Comparison of ENCODE assay signal across 19 cellular contexts in the genomic region with DNA sequence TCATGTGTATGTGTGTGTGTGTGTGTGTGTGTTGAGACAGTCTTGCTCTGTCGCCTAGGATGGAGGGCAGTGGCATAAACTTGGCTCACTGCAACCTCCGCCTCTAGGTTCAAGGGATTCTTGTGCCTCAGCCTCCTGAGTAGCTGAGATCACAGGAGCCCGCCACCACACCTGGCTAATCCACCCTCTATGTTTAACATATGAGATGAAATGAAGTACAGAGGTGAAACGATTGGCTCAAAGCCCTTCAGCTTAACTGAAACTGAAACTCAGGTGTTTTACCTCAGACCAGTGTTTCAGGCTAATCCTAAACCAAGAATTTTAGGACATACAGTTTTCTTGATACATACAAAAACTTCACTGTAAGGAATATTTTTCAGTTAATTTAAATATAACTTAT.
DNase-seq lines count a peak whose midpoint lies in the region; ATAC-seq, FAIRE-seq and TF ChIP-seq lines count a peak whose summit lies in the region.
"Had no signal": no experiment of that assay in that cellular context is flagged by ENCODE, and none has a peak within 500 bp of the region (broad histone marks: within the 10 kb centered on the region; RNA-seq: fewer than 3 reads in every experiment).

No MANE protein-coding gene starts in this region.

- H4K12ac ChIP-seq in trophoblast cell (ENCODE audit: low read depth, low read length), result no peak overlapping the region

- no TSS peak for BruUV-seq in OCI-LY7 (replicated peaks; lab: Mats Ljungman, UMichigan)

- no peaks in the 10 kb centered on the region for H3K27me3 ChIP-seq in trophoblast cell (ENCODE audit: insufficient read depth, low read length)
- H3K27me3 ChIP-seq in effector memory CD4-positive, alpha-beta T cell (replicated peaks; ENCODE audit: control insufficient read depth, insufficient read depth, low read length, poor library complexity, severe bottlenecking), result no peaks in the 10 kb centered on the region
- H3K27me3 ChIP-seq: BLaER1, MG63 had no signal

- CTCF ChIA-PET in OCI-LY7 (lab: Charles Lee; ENCODE audit: unreplicated experiment), result no interaction called here
- CTCF ChIA-PET in activated CD8-positive, alpha-beta memory T cell treated with anti-CD3 and anti-CD28 coated beads, Interleukin-2, amount 10 ng/mL, durations not matched to agents 7 days and 5 days (lab: Charles Lee), result no interaction called here

- TF ChIP-seq CTCF in OCI-LY7 (conservative IDR thresholded peaks at IDR 0.05; ENCODE audit: low read length) (no peak), GM10266 (IDR thresholded peaks at IDR 0.05; ENCODE audit: control insufficient read depth, insufficient read depth, low read depth, missing control alignments) (no peak)

- no peak overlapping the region for H3K9ac ChIP-seq in trophoblast cell (ENCODE audit: low read length)
- H3K9ac ChIP-seq: BLaER1 had no signal

- H3K36me3 ChIP-seq in OCI-LY7 (ENCODE audit: insufficient read depth, low read length) (peaks cover 3% of the 10 kb centered on the region; the same call in 1 of the 2 replicates), trophoblast cell (ENCODE audit: control insufficient read depth in 1 of 2, insufficient read depth in 2 of 2, low read length in 2 of 2) (peaks cover 0 to 6% of the 10 kb centered on the region in 2 experiments)
- H3K36me3 ChIP-seq in effector memory CD4-positive, alpha-beta T cell (ENCODE audit: control insufficient read depth, insufficient read depth, low read length), result no peaks in the 10 kb centered on the region
- H3K36me3 ChIP-seq: MG63 had no signal

- H3K36me3 Mint-ChIP-seq in activated CD8-positive, alpha-beta memory T cell treated with anti-CD3 and anti-CD28 coated beads, Interleukin-2, amount 10 ng/mL, durations not matched to agents 7 days and 5 days, result no peaks in the 10 kb centered on the region
- H3K36me3 Mint-ChIP-seq: CD4-positive, alpha-beta memory T cell had no signal

- H4K8ac ChIP-seq in trophoblast cell (ENCODE audit: low read depth, low read length), result no peak overlapping the region

- no peak overlapping the region for H2BK120ac ChIP-seq in trophoblast cell (ENCODE audit: insufficient read depth, low read length, poor library complexity)

- H3K23ac ChIP-seq in trophoblast cell (ENCODE audit: low read length), result no peak overlapping the region

- H3K18ac ChIP-seq in trophoblast cell (ENCODE audit: low read length), result peak overlapping the region; percentile 68

- no peaks in the 10 kb centered on the region for H3K9me3 ChIP-seq in OCI-LY7 (ENCODE audit: low read length)
- no peaks in the 10 kb centered on the region for H3K9me3 ChIP-seq in trophoblast cell (ENCODE audit: insufficient read depth, low read depth, low read length)
- no peaks in the 10 kb centered on the region for H3K9me3 ChIP-seq in effector memory CD4-positive, alpha-beta T cell (ENCODE audit: control insufficient read depth, low read length)
- H3K9me3 ChIP-seq: BLaER1, MG63 had no signal

- H2AFZ ChIP-seq in OCI-LY7 (ENCODE audit: low read length) (no peak overlapping the region), trophoblast cell (ENCODE audit: insufficient read depth, low read length, poor library complexity) (no peak overlapping the region)
- H2AFZ ChIP-seq: GM23338 had no signal

- no CpG with 5 or more reads among the region's 4 CpGs for WGBS in trophoblast cell (ENCODE audit: extremely low coverage, insufficient coverage, insufficient read length)

- peak overlapping the region; percentile 84 for H2BK12ac ChIP-seq in trophoblast cell (ENCODE audit: low read length)

- H3K27ac Mint-ChIP-seq in activated CD8-positive, alpha-beta memory T cell treated with anti-CD3 and anti-CD28 coated beads, Interleukin-2, amount 10 ng/mL, durations not matched to agents 7 days and 5 days, result no peak overlapping the region
- H3K27ac Mint-ChIP-seq: CD4-positive, alpha-beta memory T cell; GM23338 had no signal

- no peaks in the 10 kb centered on the region for H3K27me3 Mint-ChIP-seq in activated CD8-positive, alpha-beta memory T cell treated with anti-CD3 and anti-CD28 coated beads, Interleukin-2, amount 10 ng/mL, durations not matched to agents 7 days and 5 days
- H3K27me3 Mint-ChIP-seq: CD4-positive, alpha-beta memory T cell had no signal

- ATAC-seq in GM21786 (IDR thresholded peaks at IDR 0.05; ENCODE audit: unreplicated experiment), result peak; percentile 63
- no peak for ATAC-seq in activated CD8-positive, alpha-beta memory T cell treated with anti-CD3 and anti-CD28 coated beads, Interleukin-2, amount 10 ng/mL, durations not matched to agents 7 days and 5 days
- ATAC-seq: GM23338, HepG2, PC-3 had no signal

- H3K27ac ChIP-seq in OCI-LY7 (ENCODE audit: low read depth, low read length, poor library complexity, severe bottlenecking), result no peak overlapping the region
- no peak overlapping the region for H3K27ac ChIP-seq in trophoblast cell (ENCODE audit: low read depth, low read length)
- H3K27ac ChIP-seq in effector memory CD4-positive, alpha-beta T cell (ENCODE audit: insufficient read depth, low read length, poor library complexity, severe bottlenecking), result no peak overlapping the region
- H3K27ac ChIP-seq: BLaER1, RWPE1 had no signal

- no peaks in the 10 kb centered on the region for H3K4me1 Mint-ChIP-seq in activated CD8-positive, alpha-beta memory T cell treated with anti-CD3 and anti-CD28 coated beads, Interleukin-2, amount 10 ng/mL, durations not matched to agents 7 days and 5 days
- H3K4me1 Mint-ChIP-seq: CD4-positive, alpha-beta memory T cell had no signal

- no peaks in the 10 kb centered on the region for H3K9me3 Mint-ChIP-seq in activated CD8-positive, alpha-beta memory T cell treated with anti-CD3 and anti-CD28 coated beads, Interleukin-2, amount 10 ng/mL, durations not matched to agents 7 days and 5 days (ENCODE audit: low read depth)
- H3K9me3 Mint-ChIP-seq: CD4-positive, alpha-beta memory T cell; GM23338 had no signal

- H4K91ac ChIP-seq in trophoblast cell (ENCODE audit: low read depth, low read length), result peak overlapping the region; percentile 28

- H3K14ac ChIP-seq in trophoblast cell (ENCODE audit: low read length), result peak overlapping the region; percentile 40

- H3K79me2 ChIP-seq in OCI-LY7 (ENCODE audit: insufficient read depth, low read depth, low read length), result peaks cover 5% of the 10 kb centered on the region; the same call in 1 of the 2 replicates
- H3K79me2 ChIP-seq in trophoblast cell (ENCODE audit: control insufficient read depth, insufficient read depth, low read length, poor library complexity), result no peaks in the 10 kb centered on the region

- 0 out of 2 replicates have a peak, but pooled peaks cover 3% of the 10 kb centered on the region for H4K20me1 ChIP-seq in OCI-LY7 (ENCODE audit: insufficient read depth, low read length)

- TF ChIP-seq POLR2A in GM12892 (IDR thresholded peaks at IDR 0.05; ENCODE audit: low read depth, low read length), result no peak

- peak overlapping the region; percentile 29; the same call in 1 of the 2 replicates for H3K4me2 ChIP-seq in OCI-LY7 (ENCODE audit: low read length)
- no peak overlapping the region for H3K4me2 ChIP-seq in trophoblast cell (ENCODE audit: low read length)
- H3K4me2 ChIP-seq: BLaER1, GM23338 had no signal

- FAIRE-seq in GM12892 (lab: Jason Lieb, UNC), result peak; percentile 61
- FAIRE-seq: HepG2 had no signal

- POLR2A ChIA-PET in OCI-LY7 (lab: Charles Lee), result interaction anchor here (0.5 to 2.0 kb wide), 3 partner anchors 12 to 443 kb away, joined by 3 to 6 read pairs (median 4); no protein-coding TSS in a partner anchor

- no peak overlapping the region for H2AK5ac ChIP-seq in trophoblast cell (ENCODE audit: low read length)

- no peak overlapping the region for H3K4me3 ChIP-seq in OCI-LY7 (ENCODE audit: low read depth, low read length, poor library complexity, severe bottlenecking)
- H3K4me3 ChIP-seq in trophoblast cell (ENCODE audit: low read depth, low read length), result no peak overlapping the region
- H3K4me3 ChIP-seq in effector memory CD4-positive, alpha-beta T cell (ENCODE audit: insufficient read depth, low read depth, low read length, poor library complexity, severe bottlenecking), result no peak overlapping the region
- H3K4me3 ChIP-seq: BLaER1, GM23338, MG63 had no signal

- H2BK5ac ChIP-seq in trophoblast cell (ENCODE audit: low read depth, low read length, poor library complexity), result no peak overlapping the region

- H3K4ac ChIP-seq in trophoblast cell (ENCODE audit: low read depth, low read length), result no peak overlapping the region

- no peak overlapping the region for H3K4me3 Mint-ChIP-seq in activated CD8-positive, alpha-beta memory T cell treated with anti-CD3 and anti-CD28 coated beads, Interleukin-2, amount 10 ng/mL, durations not matched to agents 7 days and 5 days
- H3K4me3 Mint-ChIP-seq: CD4-positive, alpha-beta memory T cell; GM23338 had no signal

- H3K4me1 ChIP-seq in OCI-LY7 (ENCODE audit: insufficient read depth, low read length, poor library complexity, severe bottlenecking) (peaks cover 6% of the 10 kb centered on the region), trophoblast cell (ENCODE audit: control insufficient read depth in 1 of 2, insufficient read depth in 2 of 2, low read length in 2 of 2) (peaks cover 2 to 4% of the 10 kb centered on the region in 2 experiments)
- no peaks in the 10 kb centered on the region for H3K4me1 ChIP-seq in effector memory CD4-positive, alpha-beta T cell (ENCODE audit: control insufficient read depth, insufficient read depth, low read length, poor library complexity, severe bottlenecking)

- peaks cover 4% of the 10 kb centered on the region for H3K79me1 ChIP-seq in trophoblast cell (ENCODE audit: low read length)

- intact Hi-C loops in OCI-LY7 (cut with micrococcal nuclease; ENCODE audit: unreplicated experiment), result no loop called here

- no peaks in the 10 kb centered on the region for H3K9me2 ChIP-seq in OCI-LY7 (ENCODE audit: insufficient read depth, low read length)

- DNase-seq in GM12892 (ENCODE audit: insufficient read length), result no peak
- no peak for DNase-seq in OCI-LY7 (ENCODE audit: low spot score)
- DNase-seq in trophoblast cell, result no peak
- DNase-seq in GM10266 (ENCODE audit: extremely low spot score), result no peak
- DNase-seq in activated CD8-positive, alpha-beta memory T cell treated with anti-CD3 and anti-CD28 coated beads, Interleukin-2, amount 10 ng/mL, durations not matched to agents 7 days and 5 days, result no peak
- no peak for DNase-seq in effector memory CD4-positive, alpha-beta T cell
- DNase-seq: Calu3; CD4-positive, alpha-beta memory T cell; EL; MG63; NCI-H1092; NCI-H748 treated with DMSO at 0.1 percent for 48 hours; PC-3; T-helper 1 cell had no signal
